In the genomic region with DNA sequence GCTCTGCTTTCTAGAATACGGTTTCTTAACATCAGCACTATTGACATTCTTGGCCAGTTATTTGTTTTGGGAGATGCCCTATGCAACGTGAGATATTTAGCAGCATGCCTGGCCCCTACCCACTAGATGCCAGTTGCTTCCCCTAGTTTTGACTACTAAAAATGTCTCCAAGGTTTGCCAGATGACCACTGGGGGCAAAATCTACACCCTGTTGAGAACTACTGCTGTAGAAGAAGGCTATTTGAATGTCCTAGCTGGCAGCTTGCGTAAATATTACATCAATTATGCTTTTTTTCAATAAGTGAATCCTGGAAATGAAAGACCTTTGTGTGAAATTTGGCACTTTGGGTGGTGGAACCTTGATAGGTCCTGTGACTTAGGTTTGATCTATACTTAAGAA, we compare ENCODE assay signal across 13 cellular contexts. TPM values are rescaled to one million over a fixed set of nuclear protein-coding genes. Genes with fewer than 3 reads are reported as not detected.
DNase-seq lines count a peak whose midpoint lies in the region; TF ChIP-seq lines count a peak whose summit lies in the region.
"Had no signal": no experiment of that assay in that cellular context is flagged by ENCODE, and none has a peak within 500 bp of the region (broad histone marks: within the 10 kb centered on the region; RNA-seq: fewer than 3 reads in every experiment).

No MANE protein-coding gene starts in this region.

- H3K4me3 ChIP-seq in WERI-Rb-1 (ENCODE audit: low read depth, low read length) (no peak overlapping the region), Peyer's patch (no peak overlapping the region)
- H3K4me3 ChIP-seq: ascending aorta had no signal

- peaks cover 0 to 36% (median 0%) of the 10 kb centered on the region in 4 donors for H3K4me1 ChIP-seq in Peyer's patch

- H3K27me3 Mint-ChIP-seq in HFFc6 (ENCODE audit: insufficient read depth): no peaks in the 10 kb centered on the region; the same call in 1 of the 2 replicates

- TF ChIP-seq CTCF in HFFc6 (IDR thresholded peaks at IDR 0.05) (peak; percentile 53), WERI-Rb-1 (IDR thresholded peaks at IDR 0.05; ENCODE audit: low read depth, low read length) (peak; percentile 31; the same call in 1 of the 2 replicates), Peyer's patch (IDR thresholded peaks at IDR 0.05) (no peak)

- no peak overlapping the region for H3K4me3 Mint-ChIP-seq in HFFc6

- H3K9me3 ChIP-seq in WERI-Rb-1 (ENCODE audit: severe bottlenecking) (no peaks in the 10 kb centered on the region), Peyer's patch (no peaks in the 10 kb centered on the region)
- H3K9me3 ChIP-seq: ascending aorta had no signal

- H3K36me3 Mint-ChIP-seq in HFFc6 (ENCODE audit: low read depth): peaks cover 11% of the 10 kb centered on the region

- no peak for TF ChIP-seq POLR2A in Peyer's patch (IDR thresholded peaks at IDR 0.05)

- H3K9me3 Mint-ChIP-seq in HFFc6: no peaks in the 10 kb centered on the region

- H3K36me3 ChIP-seq in WERI-Rb-1 (peaks cover 45% of the 10 kb centered on the region), Peyer's patch (peaks cover 0 to 24% (median 0%) of the 10 kb centered on the region in 3 donors)

- peaks cover 46% of the 10 kb centered on the region for H3K4me1 Mint-ChIP-seq in HFFc6 (ENCODE audit: low read depth)

- peak; percentile 9 for DNase-seq in DMS53 (lab: John Stamatoyannopoulos, UW)
- DNase-seq in DMS53 treated with DMSO at 0.1 percent for 48 hours (lab: John Stamatoyannopoulos, UW; ENCODE audit: unreplicated experiment): no peak
- DNase-seq in HFFc6: no peak
- DNase-seq in WERI-Rb-1: no peak
- peak; percentile 6 for DNase-seq in left kidney (ENCODE audit: low read depth, low spot score)
- no peak for DNase-seq in stimulated activated CD4-positive, alpha-beta T cell treated with anti-CD3 and anti-CD28 coated beads, Interleukin-1b, Interleukin-23, amount 100 ng/mL, for 48 hours
- no peak for DNase-seq in NCI-H524 treated with DMSO at 0.1 percent for 48 hours (lab: John Stamatoyannopoulos, UW)
- no peak for DNase-seq in Peyer's patch
- DNase-seq: EL, kidney, NCI-H446 treated with DMSO at 0.1 percent for 48 hours had no signal

- H3K27ac Mint-ChIP-seq in HFFc6: peak overlapping the region; percentile 13; the same call in 1 of the 2 replicates

- H3K27ac ChIP-seq in WERI-Rb-1 (no peak overlapping the region), Peyer's patch (no peak overlapping the region)
- H3K27ac ChIP-seq: ascending aorta, parathyroid adenoma had no signal

- H3K27me3 ChIP-seq in WERI-Rb-1 (ENCODE audit: insufficient read depth, low read depth, severe bottlenecking) (no peaks in the 10 kb centered on the region), Peyer's patch (no peaks in the 10 kb centered on the region)
- H3K27me3 ChIP-seq: ascending aorta had no signal

RNA-seq across cellular contexts. Expression of gene NCBP1, which starts 5.0 kb away (rescaled TPM):
- total RNA-seq in HFFc6 (2021; fragmentation: NEBNext Ultra II Directional; extraction: Animal tissue kit (Norgen Biotek cat#: 25700)): 10 to 100 TPM; 36.5 to 46.3 (median 41.2) TPM
- total RNA-seq in Peyer's patch: 10 to 100 TPM; 26.3 to 61.1 (median 28.1) TPM

RNA-seq across cellular contexts. Expression of gene TSTD2, which starts 5.5 kb away (rescaled TPM):
- total RNA-seq in HFFc6 (2021; fragmentation: NEBNext Ultra II Directional; extraction: Animal tissue kit (Norgen Biotek cat#: 25700)): 10 to 100 TPM in 1 of 6 experiments, 1 to 10 TPM in 5; 7.0 to 10.7 (median 8.6) TPM
- total RNA-seq in Peyer's patch: 10 to 100 TPM; 17.2 to 32.2 (median 21.8) TPM

RNA-seq across cellular contexts. Expression of gene XPA, which starts 58.5 kb away (rescaled TPM):
- 10 to 100 TPM in 2 of 6 experiments, 1 to 10 TPM in 4; 6.5 to 10.7 (median 9.6) TPM for total RNA-seq in HFFc6 (2021; fragmentation: NEBNext Ultra II Directional; extraction: Animal tissue kit (Norgen Biotek cat#: 25700))
- 10 to 100 TPM; 12.6 to 18.8 (median 14.3) TPM for total RNA-seq in Peyer's patch

Comparison
In these comparisons a context has a peak if more than half of its experiments do, and no peak if none do; other contexts are left out.
1. DNase-seq: peak in DMS53 (single experiment) and left kidney (single experiment); none in DMS53 treated with DMSO at 0.1 percent for 48 hours (single experiment), HFFc6 (single experiment), WERI-Rb-1 (single experiment), stimulated activated CD4-positive, alpha-beta T cell treated with anti-CD3 and anti-CD28 coated beads, Interleukin-1b, Interleukin-23, amount 100 ng/mL, for 48 hours (single experiment), NCI-H524 treated with DMSO at 0.1 percent for 48 hours (single experiment) and Peyer's patch (0 of 3).
2. CTCF ChIP-seq: peak in HFFc6 (single experiment) and WERI-Rb-1 (single experiment); none in Peyer's patch (0 of 6).